8 cellular contexts compared by ENCODE assay signal in the genomic region with DNA sequence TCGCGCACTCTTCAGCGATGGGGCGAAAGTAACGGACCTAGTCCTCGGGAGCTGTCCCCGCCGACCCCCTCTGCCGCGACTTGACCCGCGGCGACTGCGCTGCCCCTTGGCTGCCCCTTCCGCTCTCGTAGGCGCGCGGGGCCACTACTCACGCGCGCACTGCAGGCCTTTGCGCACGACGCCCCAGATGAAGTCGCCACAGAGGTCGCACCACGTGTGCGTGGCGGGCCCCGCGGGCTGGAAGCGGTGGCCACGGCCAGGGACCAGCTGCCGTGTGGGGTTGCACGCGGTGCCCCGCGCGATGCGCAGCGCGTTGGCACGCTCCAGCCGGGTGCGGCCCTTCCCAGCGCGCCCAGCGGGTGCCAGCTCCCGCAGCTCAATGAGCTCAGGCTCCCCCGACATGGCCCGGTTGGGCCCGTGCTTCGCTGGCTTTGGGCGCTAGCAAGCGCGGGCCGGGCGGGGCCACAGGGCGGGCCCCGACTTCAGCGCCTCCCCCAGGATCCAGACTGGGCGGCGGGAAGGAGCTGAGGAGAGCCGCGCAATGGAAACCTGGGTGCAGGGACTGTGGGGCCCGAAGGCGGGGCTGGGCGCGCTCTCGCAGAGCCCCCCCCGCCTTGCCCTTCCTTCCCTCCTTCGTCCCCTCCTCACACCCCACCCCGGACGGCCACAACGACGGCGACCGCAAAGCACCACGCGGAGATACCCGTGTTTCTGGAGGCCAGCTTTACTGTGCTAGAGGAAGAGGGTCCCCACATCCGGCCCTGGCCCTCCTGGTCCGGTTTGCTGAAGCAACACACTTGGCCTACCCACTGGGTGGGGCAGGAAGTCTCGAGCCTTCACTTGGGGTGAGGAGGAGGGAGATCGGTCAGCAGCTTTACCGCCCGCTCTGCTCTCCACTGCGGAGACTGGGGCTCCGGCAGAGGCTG.
DNase-seq lines count a peak whose midpoint lies in the region; ATAC-seq and TF ChIP-seq lines count a peak whose summit lies in the region.

A gene with protein sequence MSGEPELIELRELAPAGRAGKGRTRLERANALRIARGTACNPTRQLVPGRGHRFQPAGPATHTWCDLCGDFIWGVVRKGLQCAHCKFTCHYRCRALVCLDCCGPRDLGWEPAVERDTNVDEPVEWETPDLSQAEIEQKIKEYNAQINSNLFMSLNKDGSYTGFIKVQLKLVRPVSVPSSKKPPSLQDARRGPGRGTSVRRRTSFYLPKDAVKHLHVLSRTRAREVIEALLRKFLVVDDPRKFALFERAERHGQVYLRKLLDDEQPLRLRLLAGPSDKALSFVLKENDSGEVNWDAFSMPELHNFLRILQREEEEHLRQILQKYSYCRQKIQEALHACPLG (minus strand): TSS at position 433 of the 926 bp plus-strand sequence. CDS start 31 bp downstream, at position 402.

- peaks cover 3% of the 10 kb centered on the region; the same call in 1 of the 2 replicates for H3K4me1 ChIP-seq in iPS DF 6.9 (ENCODE audit: control insufficient read depth, insufficient read depth, low read length)

- WGBS in iPS DF 6.9 (ENCODE audit: insufficient coverage, insufficient read length): no CpG with 5 or more reads among the region's 90 CpGs

- peaks cover 16% of the 10 kb centered on the region; the same call in 1 of the 2 replicates for H3K27me3 ChIP-seq in iPS DF 6.9 (ENCODE audit: control insufficient read depth, insufficient read depth, low read length)

- no peak for ATAC-seq in GM19455 (IDR thresholded peaks at IDR 0.05; ENCODE audit: unreplicated experiment)

- no peak for TF ChIP-seq CTCF in GM20000 (IDR thresholded peaks at IDR 0.05; ENCODE audit: extremely low read depth, missing control alignments)

- DNase-seq in GM20000 (ENCODE audit: low spot score): peak; percentile 79
- DNase-seq in SKM-1 (lab: John Stamatoyannopoulos, UW; ENCODE audit: unreplicated experiment): peak; percentile 89
- no peak for DNase-seq in iPS DF 6.9 (ENCODE audit: low read depth, low spot score)
- no peak for DNase-seq in COR-L47 (lab: John Stamatoyannopoulos, UW)
- no peak for DNase-seq in pons (ENCODE audit: low spot score)

- H3K9me3 ChIP-seq in iPS DF 6.9 (ENCODE audit: control insufficient read depth, insufficient read depth, low read length): no peaks in the 10 kb centered on the region

- H3K27ac ChIP-seq in angular gyrus (ENCODE audit: low read depth, low read length) (peak within 1 kb of the TSS; percentile 7), iPS DF 6.9 (ENCODE audit: low read length) (no peak within 1 kb of the TSS), skin epidermis (peak within 1 kb of the TSS; percentile 58 to 98 (median 96))

- H3K36me3 ChIP-seq in iPS DF 6.9 (ENCODE audit: control insufficient read depth, insufficient read depth, low read length): no peaks in the 10 kb centered on the region

- H3K4me3 ChIP-seq in iPS DF 6.9 (ENCODE audit: low read length) (peak within 1 kb of the TSS; percentile 40; the same call in 1 of the 2 replicates), skin epidermis (peak within 1 kb of the TSS; percentile 42 to 87 (median 61))

Comparison
In these comparisons a context has a peak if more than half of its experiments do, and no peak if none do; other contexts are left out.
1. DNase-seq: peak in GM20000 (single experiment) and SKM-1 (single experiment); none in iPS DF 6.9 (single experiment), COR-L47 (single experiment) and pons (single experiment).